In the genomic region with DNA sequence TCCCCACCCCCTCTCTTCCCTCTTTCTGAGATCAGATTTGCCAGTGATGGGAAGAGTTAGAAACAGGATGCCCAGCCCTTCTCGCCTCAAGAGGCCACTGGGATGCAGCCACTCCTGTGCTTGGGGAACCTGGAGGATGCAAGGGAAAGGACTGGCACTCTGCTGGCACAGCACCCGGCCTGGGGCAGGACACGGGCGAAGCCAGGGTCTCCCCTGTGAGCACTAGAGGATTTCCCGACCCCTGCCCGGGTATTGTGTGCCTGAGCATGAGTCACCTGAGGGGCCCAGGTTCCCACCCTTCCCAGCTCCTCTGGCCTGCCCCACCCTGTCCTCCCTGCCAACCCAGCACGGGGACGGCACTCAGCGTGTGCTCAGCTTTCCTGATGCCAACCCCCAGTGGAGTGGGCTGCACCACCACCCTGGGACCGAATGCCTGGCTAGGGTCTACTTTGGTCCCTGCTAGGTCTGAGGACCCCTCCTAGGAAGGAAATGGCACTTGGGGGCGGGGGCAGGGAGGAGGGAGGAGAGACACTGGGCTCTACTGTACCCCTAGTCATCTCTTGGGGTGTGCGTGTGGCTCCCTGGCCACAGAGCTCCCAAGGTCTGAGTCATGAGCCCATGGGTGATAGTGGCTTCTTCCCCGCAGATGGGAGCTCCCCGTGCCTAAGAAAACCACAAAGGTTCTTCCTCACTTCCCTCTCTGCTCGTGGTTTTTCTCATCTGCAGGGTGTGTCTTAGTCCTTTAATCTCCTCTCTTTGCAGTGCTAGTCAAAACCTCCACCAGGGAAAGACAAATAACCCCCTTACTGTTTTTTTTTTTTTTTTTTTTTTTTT, we compare ENCODE assay signal across 8 cellular contexts. TPM values are rescaled to one million over a fixed set of nuclear protein-coding genes. Genes with fewer than 3 reads are reported as not detected.
DNase-seq lines count a peak whose midpoint lies in the region; ATAC-seq and TF ChIP-seq lines count a peak whose summit lies in the region.

No MANE protein-coding gene starts in this region.

- no peaks in the 10 kb centered on the region for H3K36me3 ChIP-seq in hepatocyte (replicated peaks; ENCODE audit: insufficient read depth, low read depth)

- peaks cover 76% of the 10 kb centered on the region for H3K79me2 ChIP-seq in hepatocyte

- H4K20me1 ChIP-seq in hepatocyte (ENCODE audit: insufficient read depth, poor library complexity, severe bottlenecking) = no peaks in the 10 kb centered on the region

- in situ Hi-C loops in GM13977 (cut with MboI; ENCODE audit: low pct_unique_long_range_greater_than_20kb, low sequenced_read_pairs, unreplicated experiment) = no loop called here

- H3K9me2 ChIP-seq in hepatocyte (replicated peaks; ENCODE audit: insufficient read depth) = no peaks in the 10 kb centered on the region

- H3K4me3 Mint-ChIP-seq in activated naive CD8-positive, alpha-beta T cell treated with anti-CD3 and anti-CD28 coated beads for 36 hours = peak overlapping the region; percentile 45

- peaks cover 81% of the 10 kb centered on the region for H3K4me1 ChIP-seq in hepatocyte (ENCODE audit: insufficient read depth)

- 66% methylated on average over 15 of the region's 15 CpGs for WGBS in hepatocyte (ENCODE audit: low lambda C conversion rate, missing lambda C conversion rate)

- H2AFZ ChIP-seq in hepatocyte = no peak overlapping the region

- H3K27me3 ChIP-seq in hepatocyte = no peaks in the 10 kb centered on the region

- H3K27ac Mint-ChIP-seq in activated naive CD8-positive, alpha-beta T cell treated with anti-CD3 and anti-CD28 coated beads for 36 hours = peak overlapping the region; percentile 80

- H3K9me3 ChIP-seq in hepatocyte (ENCODE audit: low read depth) = no peaks in the 10 kb centered on the region

- H3K4me2 ChIP-seq in hepatocyte = peak overlapping the region; percentile 59

- TF ChIP-seq CTCF in GM13977 (IDR thresholded peaks at IDR 0.05; ENCODE audit: extremely low read depth, insufficient read depth, missing control alignments) = no peak
- no peak for TF ChIP-seq CTCF in hepatocyte (IDR thresholded peaks at IDR 0.05; ENCODE audit: poor library complexity)

- H3K27me3 Mint-ChIP-seq in activated naive CD8-positive, alpha-beta T cell treated with anti-CD3 and anti-CD28 coated beads for 36 hours = peaks cover 8% of the 10 kb centered on the region

- peak overlapping the region; percentile 98 for H3K27ac ChIP-seq in hepatocyte

- ATAC-seq in HG03097 (IDR thresholded peaks at IDR 0.05; ENCODE audit: low FRiP score, unreplicated experiment) = peak; percentile 44

- no peaks in the 10 kb centered on the region for H3K9me3 Mint-ChIP-seq in activated naive CD8-positive, alpha-beta T cell treated with anti-CD3 and anti-CD28 coated beads for 36 hours

- no peak overlapping the region for H3K4me3 ChIP-seq in hepatocyte

- DNase-seq in GM13977 (ENCODE audit: low spot score) (peak; percentile 58), SW 1271 (lab: John Stamatoyannopoulos, UW) (peak; percentile 25 to 79), hepatocyte (ENCODE audit: low spot score) (peak; percentile 65), 8988T (no peak), NCI-H1694 treated with DMSO at 0.1 percent for 48 hours (lab: John Stamatoyannopoulos, UW) (no peak)
- peak; percentile 87 for DNase-seq in activated naive CD8-positive, alpha-beta T cell treated with anti-CD3 and anti-CD28 coated beads for 36 hours
- peak; percentile 60 to 84 for DNase-seq in stimulated activated CD4-positive, alpha-beta T cell treated with anti-CD3 and anti-CD28 coated beads, Interleukin-4, amount 100 ng/mL, for 4 hours

- H3K36me3 Mint-ChIP-seq in activated naive CD8-positive, alpha-beta T cell treated with anti-CD3 and anti-CD28 coated beads for 36 hours = peaks cover 5% of the 10 kb centered on the region

- H3K4me1 Mint-ChIP-seq in activated naive CD8-positive, alpha-beta T cell treated with anti-CD3 and anti-CD28 coated beads for 36 hours = peaks cover 68% of the 10 kb centered on the region

RNA-seq across cellular contexts. Expression of gene LMNA, which starts 12.4 kb away (rescaled TPM):
- 10 to 100 TPM; 32.3 to 37.8 TPM for total RNA-seq in activated naive CD8-positive, alpha-beta T cell treated with anti-CD3 and anti-CD28 coated beads for 36 hours
- 161 and 208 TPM in 2 replicates for total RNA-seq in hepatocyte
- polyA plus RNA-seq in hepatocyte = 345 and 402 TPM in 2 replicates

RNA-seq across cellular contexts. Expression of gene SEMA4A, which starts 26.5 kb away (rescaled TPM):
- 10 to 100 TPM; 13.2 to 16.1 TPM for total RNA-seq in activated naive CD8-positive, alpha-beta T cell treated with anti-CD3 and anti-CD28 coated beads for 36 hours
- 1.4 and 2.1 TPM in 2 replicates for total RNA-seq in hepatocyte
- polyA plus RNA-seq in hepatocyte = 1.3 and 2.6 TPM in 2 replicates

RNA-seq across cellular contexts. Expression of gene MEX3A, which starts 44.7 kb away (rescaled TPM):
- total RNA-seq in activated naive CD8-positive, alpha-beta T cell treated with anti-CD3 and anti-CD28 coated beads for 36 hours = under 1 TPM; 0.34 to 0.35 TPM
- total RNA-seq in hepatocyte = 11.0 and 12.0 TPM in 2 replicates
- polyA plus RNA-seq in hepatocyte = 9.3 and 10.8 TPM in 2 replicates

Comparison
In these comparisons a context has a peak if more than half of its experiments do, and no peak if none do; other contexts are left out.
1. DNase-seq: peak in GM13977 (single experiment), SW 1271 (2 of 2), activated naive CD8-positive, alpha-beta T cell treated with anti-CD3 and anti-CD28 coated beads for 36 hours (single experiment), hepatocyte (single experiment) and stimulated activated CD4-positive, alpha-beta T cell treated with anti-CD3 and anti-CD28 coated beads, Interleukin-4, amount 100 ng/mL, for 4 hours (2 of 2); none in 8988T (single experiment) and NCI-H1694 treated with DMSO at 0.1 percent for 48 hours (single experiment).